8 cellular contexts compared by ENCODE assay signal in genomic region chr19:42397315-42398166, GRCh38. TPM values are rescaled to one million over a fixed set of nuclear protein-coding genes. Genes with fewer than 3 reads are reported as not detected.
DNase-seq lines count a peak whose midpoint lies in the region; ATAC-seq and TF ChIP-seq lines count a peak whose summit lies in the region.

No MANE protein-coding gene starts in this region.

- intact Hi-C loops in HCT116 (cut with micrococcal nuclease), result loop anchor here (5.0 kb wide), 2 partner anchors 155 to 290 kb away; partner anchors contain the start of gene GSK3A

- H3K27ac ChIP-seq in HCT116 (ENCODE audit: low read depth, low read length) (peak overlapping the region; percentile 82), gastroesophageal sphincter (peak overlapping the region; percentile 34 to 92 (median 84)), skeletal muscle tissue (ENCODE audit: low read depth, low read length) (peak overlapping the region; percentile 74)

- H3K9me2 ChIP-seq in HCT116 (ENCODE audit: insufficient read depth), result no peaks in the 10 kb centered on the region

- H3K9ac ChIP-seq in HCT116 (ENCODE audit: low read length) (peak overlapping the region; percentile 90), skeletal muscle tissue (ENCODE audit: low read depth in 1 of 3, low read length in 3 of 3) (peak overlapping the region; percentile 85 to 90 (median 87))

- H2AFZ ChIP-seq in HCT116 (ENCODE audit: low read depth, low read length, poor library complexity, severe bottlenecking), result no peak overlapping the region

- CTCF ChIA-PET in HCT116 (lab: Charles Lee), result interaction anchor here (1.4 to 2.0 kb wide), 2 partner anchors 11 to 23 kb away, joined by 5 to 8 read pairs; no protein-coding TSS in a partner anchor
- CTCF ChIA-PET in T-cell (lab: Charles Lee), result interaction anchor here (0.6 to 1.1 kb wide), 4 partner anchors 13 to 41 kb away, joined by 3 to 5 read pairs (median 3); no protein-coding TSS in a partner anchor

- H3K4me1 ChIP-seq in HCT116 (ENCODE audit: control insufficient read depth in 1 of 2, insufficient read depth in 2 of 2, low read length in 2 of 2), result peaks cover 10 to 39% of the 10 kb centered on the region in 2 experiments
- peaks cover 0 to 36% (median 19%) of the 10 kb centered on the region in 3 donors for H3K4me1 ChIP-seq in gastroesophageal sphincter
- H3K4me1 ChIP-seq in skeletal muscle tissue (ENCODE audit: control insufficient read depth in 3 of 3, insufficient read depth in 3 of 3, low read length in 3 of 3), result peaks cover 30 to 35% (median 30%) of the 10 kb centered on the region in 3 donors

- 11 to 27% methylated on average over 9 to 20 of the region's 22 CpGs for WGBS in gastroesophageal sphincter (ENCODE audit: low coverage in 1 of 2), 2 donors

- DNase-seq in HCT116 (ENCODE audit: low read depth, low spot score) (no peak), T-cell (no peak), cerebellar nuclear complex (lab: John Stamatoyannopoulos, UW) (no peak), NCI-H82 treated with DMSO at 0.1 percent for 48 hours (lab: John Stamatoyannopoulos, UW; ENCODE audit: unreplicated experiment) (no peak), putamen (ENCODE audit: low spot score) (no peak)

- H3K4me1 Mint-ChIP-seq in T-cell, result peaks cover 39 to 51% (median 48%) of the 10 kb centered on the region in 3 donors

- peaks cover 29% of the 10 kb centered on the region for H3K79me2 ChIP-seq in HCT116 (ENCODE audit: insufficient read depth, low read length)

- H4K20me1 ChIP-seq in HCT116 (ENCODE audit: insufficient read depth), result no peaks in the 10 kb centered on the region

- H3K36me3 ChIP-seq in HCT116 (ENCODE audit: control insufficient read depth in 1 of 2, insufficient read depth in 2 of 2, low read length in 2 of 2) (no peaks in the 10 kb centered on the region), gastroesophageal sphincter (no peaks in the 10 kb centered on the region), skeletal muscle tissue (ENCODE audit: control insufficient read depth in 3 of 3, insufficient read depth in 3 of 3, low read length in 3 of 3) (no peaks in the 10 kb centered on the region)

- H3K9me3 ChIP-seq in HCT116 (ENCODE audit: control insufficient read depth in 1 of 2, insufficient read depth in 1 of 2, low read depth in 1 of 2, low read length in 2 of 2), result no peaks in the 10 kb centered on the region
- H3K9me3 ChIP-seq in gastroesophageal sphincter, result no peaks in the 10 kb centered on the region
- no peaks in the 10 kb centered on the region for H3K9me3 ChIP-seq in skeletal muscle tissue (ENCODE audit: control insufficient read depth in 3 of 3, low read length in 3 of 3)

- H3K4me3 Mint-ChIP-seq in T-cell, result peak overlapping the region; percentile 87 to 93 (median 88)

- no peaks in the 10 kb centered on the region for H3K9me3 Mint-ChIP-seq in T-cell

- no peaks in the 10 kb centered on the region for H3K36me3 Mint-ChIP-seq in T-cell

- TF ChIP-seq POLR2A in HCT116 (IDR thresholded peaks at IDR 0.05; ENCODE audit: borderline replicate concordance, extremely low read depth, insufficient read depth, insufficient read length), result no peak
- TF ChIP-seq POLR2A in gastroesophageal sphincter (IDR thresholded peaks at IDR 0.05), result no peak

- H3K27me3 ChIP-seq in HCT116 (ENCODE audit: insufficient read depth, low read length) (no peaks in the 10 kb centered on the region), gastroesophageal sphincter (no peaks in the 10 kb centered on the region), skeletal muscle tissue (ENCODE audit: control insufficient read depth in 3 of 3, insufficient read depth in 3 of 3, low read length in 3 of 3) (no peaks in the 10 kb centered on the region)

- TSS peak; percentile 91 for BruUV-seq in HCT116 (replicated peaks; lab: Mats Ljungman, UMichigan)

- H3K27ac Mint-ChIP-seq in T-cell, result peak overlapping the region; percentile 90 to 92

- no peak for TF ChIP-seq RAD21 in HCT116 (IDR thresholded peaks at IDR 0.05; ENCODE audit: low read depth)

- no peak for TF ChIP-seq EP300 in gastroesophageal sphincter (IDR thresholded peaks at IDR 0.05)

- no peaks in the 10 kb centered on the region for H3K27me3 Mint-ChIP-seq in T-cell

- H3K4me2 ChIP-seq in HCT116 (ENCODE audit: low read length), result peak overlapping the region; percentile 93

- TF ChIP-seq CTCF in HCT116 (IDR thresholded peaks at IDR 0.05 in 2 of 3, conservative IDR thresholded peaks at IDR 0.05 in 1 of 3; ENCODE audit: borderline replicate concordance in 1 of 3, insufficient read depth in 1 of 3, low read depth in 2 of 3, low read length in 2 of 3) (peak in 1 of 3 experiments; percentile 8; a peak in 1 of 6 replicates), gastroesophageal sphincter (IDR thresholded peaks at IDR 0.05) (no peak)

- ATAC-seq in HCT116, result peak; percentile 15
- peak in 1 of 4 experiments; percentile 1 for ATAC-seq in T-cell (replicated peaks in 1 of 4)
- no peak for ATAC-seq in gastroesophageal sphincter
- no peak for ATAC-seq in GM21717 (IDR thresholded peaks at IDR 0.05; ENCODE audit: unreplicated experiment)

- H3K4me3 ChIP-seq in HCT116 (replicated peaks in 1 of 2; ENCODE audit: low read depth in 1 of 2, low read length in 2 of 2) (peak overlapping the region; percentile 88 to 90), gastroesophageal sphincter (peak overlapping the region; percentile 40 to 55), skeletal muscle tissue (ENCODE audit: low read length in 3 of 3) (peak overlapping the region; percentile 80 to 92 (median 84))

- RAD21 ChIA-PET in HCT116 (lab: Charles Lee; ENCODE audit: low non-redundant PET in 1 of 2, low total read pairs in 2 of 2, uncharacterized antibody in 2 of 2, unreplicated experiment in 2 of 2), result no interaction called here

- POLR2A ChIA-PET in HCT116 (lab: Charles Lee), result interaction anchor here (0.8 to 2.2 kb wide), 8 partner anchors 9 to 162 kb away, joined by 3 to 11 read pairs (median 4); partner anchors contain the start of gene GSK3A
- POLR2A ChIA-PET in T-cell (lab: Charles Lee), result interaction anchor here (0.6 kb wide), 2 partner anchors 111 to 1796 kb away, joined by 3 read pairs; no protein-coding TSS in a partner anchor

TF ChIP-seq in HCT116, 20 proteins besides CTCF, POLR2A, EP300 and RAD21:
- TF ChIP-seq MAX (IDR thresholded peaks at IDR 0.05) (peak; percentile 90), ZFX (IDR thresholded peaks at IDR 0.05) (0 out of 2 replicates have a peak, but pooled peaks have one; percentile 26), EZH2 (IDR thresholded peaks at IDR 0.05) (no peak), ELF1 (IDR thresholded peaks at IDR 0.05; ENCODE audit: borderline replicate concordance, low read depth) (no peak)
TF ChIP-seq in HCT116: peak in this region for 2.

RNA-seq across cellular contexts. Expression of gene CNFN, which starts 7.4 kb away (rescaled TPM):
- total RNA-seq in HCT116 (2021; ENCODE audit: unreplicated experiment) (13.9 TPM), T-cell (1 to 10 TPM in 1 of 5 donors, not detected in 4; 1.1 TPM), gastroesophageal sphincter (10 to 100 TPM in 1 of 4 donors, 1 to 10 TPM in 1, not detected in 2; 1.7 to 17.5 TPM), skeletal muscle tissue (not detected)
- polyA plus RNA-seq in HCT116 (2012), result 29.2 and 32.2 TPM in 2 replicates

RNA-seq across cellular contexts. Expression of gene LIPE, which starts 29.6 kb away (rescaled TPM):
- total RNA-seq in HCT116 (2021; ENCODE audit: unreplicated experiment), result 11.3 TPM
- polyA plus RNA-seq in HCT116 (2012), result 12.1 and 13.5 TPM in 2 replicates
- total RNA-seq in T-cell, result 10 to 100 TPM; 16.2 to 44.4 (median 34.8) TPM
- total RNA-seq in gastroesophageal sphincter, result 10 to 100 TPM in 1 of 4 donors, 1 to 10 TPM in 3; 3.4 to 15.3 (median 6.6) TPM
- total RNA-seq in skeletal muscle tissue, result 8.9 TPM

RNA-seq across cellular contexts. Expression of gene CXCL17, which starts 45.2 kb away (rescaled TPM):
- total RNA-seq in HCT116 (2021; ENCODE audit: unreplicated experiment), result 0.32 TPM
- polyA plus RNA-seq in HCT116 (2012), result 0.09 TPM in 1 of 2 replicates, not detected in the other
- total RNA-seq in T-cell, result not detected
- total RNA-seq in gastroesophageal sphincter, result 1 to 10 TPM in 1 of 4 donors, not detected in 3; 6.5 TPM
- total RNA-seq in skeletal muscle tissue, result not detected
